Comparison of ENCODE assay signal across 13 cellular contexts in genomic region chr4:59127748-59128147, GRCh38.
DNase-seq lines count a peak whose midpoint lies in the region.
"Had no signal": no experiment of that assay in that cellular context is flagged by ENCODE, and none has a peak within 500 bp of the region (broad histone marks: within the 10 kb centered on the region; RNA-seq: fewer than 3 reads in every experiment).

No MANE protein-coding gene starts in this region.

- in situ Hi-C loops in SK-MEL-5 (cut with HindIII; ENCODE audit: low pct_unique_long_range_greater_than_20kb, low sequenced_read_pairs): no loop called here

- peak in 2 of 3 experiments; percentile 55 to 87 for DNase-seq in NCI-H1417 (lab: John Stamatoyannopoulos, UW)
- DNase-seq in NCI-H1417 treated with DMSO at 0.1 percent for 48 hours (lab: John Stamatoyannopoulos, UW): no peak
- peak; percentile 9 for DNase-seq in NCI-H1694 (lab: John Stamatoyannopoulos, UW)
- DNase-seq in SK-MEL-5 (ENCODE audit: low read depth, low spot score): peak; percentile 69
- DNase-seq in pons (ENCODE audit: low spot score): peak; percentile 4
- no peak for DNase-seq in NOMO-1 treated with DMSO at 0.1 percent for 48 hours (lab: John Stamatoyannopoulos, UW; ENCODE audit: unreplicated experiment)
- no peak for DNase-seq in activated T-helper 2 cell treated with anti-CD3 and anti-CD28 coated beads, Interferon-gamma antibody, Interleukin-2, Interleukin-4, amounts not matched to agents 10 μg/mL and 5 μg/mL and 100 μg/mL, durations not matched to agents 14 hours and 24 hours and 36 hours (ENCODE audit: low spot score)
- DNase-seq: CD8-positive, alpha-beta T cell; GM23248; NCI-H187 treated with DMSO at 0.1 percent for 48 hours; NCI-H226; NCI-H526 treated with DMSO at 0.1 percent for 48 hours; T-helper 17 cell had no signal

- H3K9me3 Mint-ChIP-seq in activated T-helper 2 cell treated with anti-CD3 and anti-CD28 coated beads, Interferon-gamma antibody, Interleukin-2, Interleukin-4, amounts not matched to agents 10 μg/mL and 5 μg/mL and 100 μg/mL, durations not matched to agents 14 hours and 24 hours and 36 hours: peaks cover 21% of the 10 kb centered on the region

- H3K4me3 Mint-ChIP-seq in activated T-helper 2 cell treated with anti-CD3 and anti-CD28 coated beads, Interferon-gamma antibody, Interleukin-2, Interleukin-4, amounts not matched to agents 10 μg/mL and 5 μg/mL and 100 μg/mL, durations not matched to agents 14 hours and 24 hours and 36 hours (ENCODE audit: low read depth): no peak overlapping the region
- H3K4me3 Mint-ChIP-seq: CD8-positive, alpha-beta T cell; T-helper 17 cell had no signal

- H3K27me3 Mint-ChIP-seq in activated T-helper 2 cell treated with anti-CD3 and anti-CD28 coated beads, Interferon-gamma antibody, Interleukin-2, Interleukin-4, amounts not matched to agents 10 μg/mL and 5 μg/mL and 100 μg/mL, durations not matched to agents 14 hours and 24 hours and 36 hours (ENCODE audit: low read depth): no peaks in the 10 kb centered on the region
- H3K27me3 Mint-ChIP-seq: T-helper 17 cell had no signal

- H3K27ac Mint-ChIP-seq in activated T-helper 2 cell treated with anti-CD3 and anti-CD28 coated beads, Interferon-gamma antibody, Interleukin-2, Interleukin-4, amounts not matched to agents 10 μg/mL and 5 μg/mL and 100 μg/mL, durations not matched to agents 14 hours and 24 hours and 36 hours: no peak overlapping the region
- H3K27ac Mint-ChIP-seq: CD8-positive, alpha-beta T cell; T-helper 17 cell had no signal

- H3K4me1 Mint-ChIP-seq in activated T-helper 2 cell treated with anti-CD3 and anti-CD28 coated beads, Interferon-gamma antibody, Interleukin-2, Interleukin-4, amounts not matched to agents 10 μg/mL and 5 μg/mL and 100 μg/mL, durations not matched to agents 14 hours and 24 hours and 36 hours (ENCODE audit: low read depth): no peaks in the 10 kb centered on the region
- H3K4me1 Mint-ChIP-seq: T-helper 17 cell had no signal

- H3K36me3 Mint-ChIP-seq in activated T-helper 2 cell treated with anti-CD3 and anti-CD28 coated beads, Interferon-gamma antibody, Interleukin-2, Interleukin-4, amounts not matched to agents 10 μg/mL and 5 μg/mL and 100 μg/mL, durations not matched to agents 14 hours and 24 hours and 36 hours (ENCODE audit: low read depth): no peaks in the 10 kb centered on the region
- H3K36me3 Mint-ChIP-seq: CD8-positive, alpha-beta T cell had no signal

- intact Hi-C loops in activated T-helper 2 cell treated with anti-CD3 and anti-CD28 coated beads, Interferon-gamma antibody, Interleukin-2, Interleukin-4, amounts not matched to agents 10 μg/mL and 5 μg/mL and 100 μg/mL, durations not matched to agents 14 hours and 24 hours and 36 hours (cut with micrococcal nuclease): no loop called here

Comparison
In these comparisons a context has a peak if more than half of its experiments do, and no peak if none do; other contexts are left out.
1. DNase-seq: peak in NCI-H1417 (2 of 3), NCI-H1694 (single experiment), SK-MEL-5 (single experiment) and pons (single experiment); none in NCI-H1417 treated with DMSO at 0.1 percent for 48 hours (single experiment), NOMO-1 treated with DMSO at 0.1 percent for 48 hours (single experiment) and activated T-helper 2 cell treated with anti-CD3 and anti-CD28 coated beads, Interferon-gamma antibody, Interleukin-2, Interleukin-4, amounts not matched to agents 10 μg/mL and 5 μg/mL and 100 μg/mL, durations not matched to agents 14 hours and 24 hours and 36 hours (single experiment).